ENCODE assay signal across 1 cellular context in the genomic region with DNA sequence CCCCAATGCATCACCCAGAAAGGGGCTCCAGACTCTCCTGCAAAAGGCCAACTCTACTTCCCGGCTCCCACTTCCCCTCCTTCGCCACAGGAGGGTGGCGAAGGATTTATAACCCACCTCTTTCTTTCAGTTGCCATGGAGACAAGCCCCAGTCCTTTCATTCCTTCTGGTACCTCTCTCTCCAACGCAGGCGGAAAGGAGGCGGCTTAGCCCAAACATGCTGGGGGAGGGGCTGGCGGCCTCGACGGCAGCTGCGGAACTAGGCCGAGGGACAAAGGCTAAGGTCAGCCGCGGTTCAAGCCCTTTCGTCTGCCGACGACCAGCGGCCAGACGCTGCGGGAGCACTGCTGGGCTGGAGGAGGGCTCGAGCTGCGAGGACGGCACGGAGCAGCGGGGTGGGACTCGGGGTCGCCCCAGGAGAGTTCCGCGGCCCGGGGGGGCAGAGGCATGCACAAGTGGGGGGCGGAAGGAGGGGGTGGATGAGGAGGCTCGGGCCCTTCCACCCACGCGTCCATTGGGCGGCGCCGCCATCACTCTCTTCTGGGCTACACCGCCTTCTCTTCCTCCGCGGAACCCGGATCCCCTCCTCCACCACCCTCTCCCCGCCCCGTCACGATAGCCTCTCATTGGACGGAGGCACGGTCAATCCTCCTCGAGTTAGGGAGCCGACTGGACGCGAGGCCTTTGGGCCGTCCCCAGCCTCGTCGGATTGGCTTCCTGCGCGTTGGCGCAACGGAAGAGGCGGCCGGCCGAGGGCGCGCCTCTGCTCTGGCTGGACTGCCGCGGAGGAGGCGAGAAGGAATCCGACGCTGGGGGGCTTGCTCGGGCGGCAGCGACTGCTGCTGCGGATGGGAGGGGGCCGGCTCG.
A peak's percentile ranks its signal among the peaks of the same experiment; 100 is the strongest.
TF ChIP-seq lines count a peak whose summit lies in the region.

A gene (plus strand): TSS at position 766 of the 867 bp plus-strand sequence.

TF ChIP-seq in HepG2, 621 proteins besides CTCF, POLR2A, EP300 and RAD21 (continued from another document and continues in another):
- TF ChIP-seq TP53 (CRISPR knock-in tag; conservative IDR thresholded peaks at IDR 0.05): no peak
- TF ChIP-seq RXRA (CRISPR knock-in tag; IDR thresholded peaks at IDR 0.05): peak; percentile 97
- peak; percentile 95 for TF ChIP-seq ZNF607 (CRISPR knock-in tag; IDR thresholded peaks at IDR 0.05; ENCODE audit: borderline replicate concordance)
- TF ChIP-seq, protein P1, sequence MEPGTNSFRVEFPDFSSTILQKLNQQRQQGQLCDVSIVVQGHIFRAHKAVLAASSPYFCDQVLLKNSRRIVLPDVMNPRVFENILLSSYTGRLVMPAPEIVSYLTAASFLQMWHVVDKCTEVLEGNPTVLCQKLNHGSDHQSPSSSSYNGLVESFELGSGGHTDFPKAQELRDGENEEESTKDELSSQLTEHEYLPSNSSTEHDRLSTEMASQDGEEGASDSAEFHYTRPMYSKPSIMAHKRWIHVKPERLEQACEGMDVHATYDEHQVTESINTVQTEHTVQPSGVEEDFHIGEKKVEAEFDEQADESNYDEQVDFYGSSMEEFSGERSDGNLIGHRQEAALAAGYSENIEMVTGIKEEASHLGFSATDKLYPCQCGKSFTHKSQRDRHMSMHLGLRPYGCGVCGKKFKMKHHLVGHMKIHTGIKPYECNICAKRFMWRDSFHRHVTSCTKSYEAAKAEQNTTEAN (CRISPR knock-in tag; conservative IDR thresholded peaks at IDR 0.05): peak; percentile 21; the same call in 1 of the 2 replicates
- TF ChIP-seq, protein P2, sequence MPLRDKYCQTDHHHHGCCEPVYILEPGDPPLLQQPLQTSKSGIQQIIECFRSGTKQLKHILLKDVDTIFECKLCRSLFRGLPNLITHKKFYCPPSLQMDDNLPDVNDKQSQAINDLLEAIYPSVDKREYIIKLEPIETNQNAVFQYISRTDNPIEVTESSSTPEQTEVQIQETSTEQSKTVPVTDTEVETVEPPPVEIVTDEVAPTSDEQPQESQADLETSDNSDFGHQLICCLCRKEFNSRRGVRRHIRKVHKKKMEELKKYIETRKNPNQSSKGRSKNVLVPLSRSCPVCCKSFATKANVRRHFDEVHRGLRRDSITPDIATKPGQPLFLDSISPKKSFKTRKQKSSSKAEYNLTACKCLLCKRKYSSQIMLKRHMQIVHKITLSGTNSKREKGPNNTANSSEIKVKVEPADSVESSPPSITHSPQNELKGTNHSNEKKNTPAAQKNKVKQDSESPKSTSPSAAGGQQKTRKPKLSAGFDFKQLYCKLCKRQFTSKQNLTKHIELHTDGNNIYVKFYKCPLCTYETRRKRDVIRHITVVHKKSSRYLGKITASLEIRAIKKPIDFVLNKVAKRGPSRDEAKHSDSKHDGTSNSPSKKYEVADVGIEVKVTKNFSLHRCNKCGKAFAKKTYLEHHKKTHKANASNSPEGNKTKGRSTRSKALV (CRISPR knock-in tag; IDR thresholded peaks at IDR 0.05): 0 out of 2 replicates have a peak, but pooled peaks have one; percentile 14
- 0 out of 2 replicates have a peak, but pooled peaks have one; percentile 76 for TF ChIP-seq AKAP8 (CRISPR knock-in tag; IDR thresholded peaks at IDR 0.05)
- peak; percentile 90; the same call in 1 of the 2 replicates for TF ChIP-seq SAFB2 (CRISPR knock-in tag; IDR thresholded peaks at IDR 0.05; ENCODE audit: borderline replicate concordance, low read depth)
- TF ChIP-seq, protein P3, sequence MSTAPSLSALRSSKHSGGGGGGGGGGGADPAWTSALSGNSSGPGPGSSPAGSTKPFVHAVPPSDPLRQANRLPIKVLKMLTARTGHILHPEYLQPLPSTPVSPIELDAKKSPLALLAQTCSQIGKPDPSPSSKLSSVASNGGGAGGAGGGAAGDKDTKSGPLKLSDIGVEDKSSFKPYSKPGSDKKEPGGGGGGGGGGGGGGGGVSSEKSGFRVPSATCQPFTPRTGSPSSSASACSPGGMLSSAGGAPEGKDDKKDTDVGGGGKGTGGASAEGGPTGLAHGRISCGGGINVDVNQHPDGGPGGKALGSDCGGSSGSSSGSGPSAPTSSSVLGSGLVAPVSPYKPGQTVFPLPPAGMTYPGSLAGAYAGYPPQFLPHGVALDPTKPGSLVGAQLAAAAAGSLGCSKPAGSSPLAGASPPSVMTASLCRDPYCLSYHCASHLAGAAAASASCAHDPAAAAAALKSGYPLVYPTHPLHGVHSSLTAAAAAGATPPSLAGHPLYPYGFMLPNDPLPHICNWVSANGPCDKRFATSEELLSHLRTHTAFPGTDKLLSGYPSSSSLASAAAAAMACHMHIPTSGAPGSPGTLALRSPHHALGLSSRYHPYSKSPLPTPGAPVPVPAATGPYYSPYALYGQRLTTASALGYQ (CRISPR knock-in tag; IDR thresholded peaks at IDR 0.05): peak; percentile 9; the same call in 1 of the 2 replicates
- peak; percentile 91 for TF ChIP-seq MXD4 (CRISPR knock-in tag; IDR thresholded peaks at IDR 0.05)
- TF ChIP-seq PPARG (CRISPR knock-in tag; conservative IDR thresholded peaks at IDR 0.05): peak; percentile 75
- no peak; the same call in 1 of the 2 replicates for TF ChIP-seq ZNF484 (CRISPR knock-in tag; IDR thresholded peaks at IDR 0.05; ENCODE audit: borderline replicate concordance, low read depth)
- no peak for TF ChIP-seq ZIK1 (CRISPR knock-in tag; IDR thresholded peaks at IDR 0.05; ENCODE audit: borderline replicate concordance, low read depth)
- no peak; the same call in 1 of the 2 replicates for TF ChIP-seq MTF2 (CRISPR knock-in tag; IDR thresholded peaks at IDR 0.05; ENCODE audit: borderline replicate concordance)
- TF ChIP-seq HMG20A (CRISPR knock-in tag; IDR thresholded peaks at IDR 0.05; ENCODE audit: borderline replicate concordance): no peak; the same call in 1 of the 2 replicates
- TF ChIP-seq CHD2 (IDR thresholded peaks at IDR 0.05; ENCODE audit: low read depth, low read length): peak; percentile 89
- TF ChIP-seq DNMT1 (CRISPR knock-in tag; IDR thresholded peaks at IDR 0.05): no peak; the same call in 1 of the 2 replicates
- TF ChIP-seq GPN1 (CRISPR knock-in tag; IDR thresholded peaks at IDR 0.05; ENCODE audit: borderline replicate concordance): 0 out of 2 replicates have a peak, but pooled peaks have one; percentile 81
- peak; percentile 71; the same call in 1 of the 2 replicates for TF ChIP-seq ETV5 (CRISPR knock-in tag; IDR thresholded peaks at IDR 0.05; ENCODE audit: borderline replicate concordance)
- TF ChIP-seq ZNF264 (CRISPR knock-in tag; IDR thresholded peaks at IDR 0.05): no peak; the same call in 1 of the 2 replicates
- peak; percentile 88 for TF ChIP-seq RFX1 (IDR thresholded peaks at IDR 0.05)
- TF ChIP-seq, protein P4, sequence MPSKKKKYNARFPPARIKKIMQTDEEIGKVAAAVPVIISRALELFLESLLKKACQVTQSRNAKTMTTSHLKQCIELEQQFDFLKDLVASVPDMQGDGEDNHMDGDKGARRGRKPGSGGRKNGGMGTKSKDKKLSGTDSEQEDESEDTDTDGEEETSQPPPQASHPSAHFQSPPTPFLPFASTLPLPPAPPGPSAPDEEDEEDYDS (CRISPR knock-in tag; IDR thresholded peaks at IDR 0.05): peak; percentile 94
- TF ChIP-seq, protein P5, sequence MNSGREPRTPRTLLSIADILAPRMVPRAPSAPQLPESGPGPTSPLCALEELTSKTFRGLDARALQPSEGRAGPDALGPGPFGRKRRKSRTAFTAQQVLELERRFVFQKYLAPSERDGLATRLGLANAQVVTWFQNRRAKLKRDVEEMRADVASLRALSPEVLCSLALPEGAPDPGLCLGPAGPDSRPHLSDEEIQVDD (CRISPR knock-in tag; IDR thresholded peaks at IDR 0.05; ENCODE audit: borderline replicate concordance): no peak
- TF ChIP-seq CAMTA2 (CRISPR knock-in tag; IDR thresholded peaks at IDR 0.05; ENCODE audit: borderline replicate concordance): no peak; the same call in none of the 2 replicates
- TF ChIP-seq TARDBP (CRISPR knock-in tag; IDR thresholded peaks at IDR 0.05): peak; percentile 97
- 0 out of 2 replicates have a peak, but pooled peaks have one; percentile 63 for TF ChIP-seq SETDB1 (CRISPR knock-in tag; IDR thresholded peaks at IDR 0.05; ENCODE audit: borderline replicate concordance)
- TF ChIP-seq, protein P6, sequence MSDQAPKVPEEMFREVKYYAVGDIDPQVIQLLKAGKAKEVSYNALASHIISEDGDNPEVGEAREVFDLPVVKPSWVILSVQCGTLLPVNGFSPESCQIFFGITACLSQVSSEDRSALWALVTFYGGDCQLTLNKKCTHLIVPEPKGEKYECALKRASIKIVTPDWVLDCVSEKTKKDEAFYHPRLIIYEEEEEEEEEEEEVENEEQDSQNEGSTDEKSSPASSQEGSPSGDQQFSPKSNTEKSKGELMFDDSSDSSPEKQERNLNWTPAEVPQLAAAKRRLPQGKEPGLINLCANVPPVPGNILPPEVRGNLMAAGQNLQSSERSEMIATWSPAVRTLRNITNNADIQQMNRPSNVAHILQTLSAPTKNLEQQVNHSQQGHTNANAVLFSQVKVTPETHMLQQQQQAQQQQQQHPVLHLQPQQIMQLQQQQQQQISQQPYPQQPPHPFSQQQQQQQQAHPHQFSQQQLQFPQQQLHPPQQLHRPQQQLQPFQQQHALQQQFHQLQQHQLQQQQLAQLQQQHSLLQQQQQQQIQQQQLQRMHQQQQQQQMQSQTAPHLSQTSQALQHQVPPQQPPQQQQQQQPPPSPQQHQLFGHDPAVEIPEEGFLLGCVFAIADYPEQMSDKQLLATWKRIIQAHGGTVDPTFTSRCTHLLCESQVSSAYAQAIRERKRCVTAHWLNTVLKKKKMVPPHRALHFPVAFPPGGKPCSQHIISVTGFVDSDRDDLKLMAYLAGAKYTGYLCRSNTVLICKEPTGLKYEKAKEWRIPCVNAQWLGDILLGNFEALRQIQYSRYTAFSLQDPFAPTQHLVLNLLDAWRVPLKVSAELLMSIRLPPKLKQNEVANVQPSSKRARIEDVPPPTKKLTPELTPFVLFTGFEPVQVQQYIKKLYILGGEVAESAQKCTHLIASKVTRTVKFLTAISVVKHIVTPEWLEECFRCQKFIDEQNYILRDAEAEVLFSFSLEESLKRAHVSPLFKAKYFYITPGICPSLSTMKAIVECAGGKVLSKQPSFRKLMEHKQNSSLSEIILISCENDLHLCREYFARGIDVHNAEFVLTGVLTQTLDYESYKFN (CRISPR knock-in tag; conservative IDR thresholded peaks at IDR 0.05): peak; percentile 86
- TF ChIP-seq ZNF501 (CRISPR knock-in tag; IDR thresholded peaks at IDR 0.05): peak; percentile 95
- TF ChIP-seq ZNF839 (CRISPR knock-in tag; IDR thresholded peaks at IDR 0.05; ENCODE audit: borderline replicate concordance): peak; percentile 84; the same call in 1 of the 2 replicates
- TF ChIP-seq, protein P7, sequence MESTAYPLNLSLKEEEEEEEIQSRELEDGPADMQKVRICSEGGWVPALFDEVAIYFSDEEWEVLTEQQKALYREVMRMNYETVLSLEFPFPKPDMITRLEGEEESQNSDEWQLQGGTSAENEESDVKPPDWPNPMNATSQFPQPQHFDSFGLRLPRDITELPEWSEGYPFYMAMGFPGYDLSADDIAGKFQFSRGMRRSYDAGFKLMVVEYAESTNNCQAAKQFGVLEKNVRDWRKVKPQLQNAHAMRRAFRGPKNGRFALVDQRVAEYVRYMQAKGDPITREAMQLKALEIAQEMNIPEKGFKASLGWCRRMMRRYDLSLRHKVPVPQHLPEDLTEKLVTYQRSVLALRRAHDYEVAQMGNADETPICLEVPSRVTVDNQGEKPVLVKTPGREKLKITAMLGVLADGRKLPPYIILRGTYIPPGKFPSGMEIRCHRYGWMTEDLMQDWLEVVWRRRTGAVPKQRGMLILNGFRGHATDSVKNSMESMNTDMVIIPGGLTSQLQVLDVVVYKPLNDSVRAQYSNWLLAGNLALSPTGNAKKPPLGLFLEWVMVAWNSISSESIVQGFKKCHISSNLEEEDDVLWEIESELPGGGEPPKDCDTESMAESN (CRISPR knock-in tag; conservative IDR thresholded peaks at IDR 0.05): peak; percentile 97
- peak; percentile 77 for TF ChIP-seq ZBTB8A (CRISPR knock-in tag; IDR thresholded peaks at IDR 0.05; ENCODE audit: borderline replicate concordance, low read depth)
- TF ChIP-seq FOXA3 (CRISPR knock-in tag; IDR thresholded peaks at IDR 0.05): peak; percentile 61
- TF ChIP-seq, protein P8, sequence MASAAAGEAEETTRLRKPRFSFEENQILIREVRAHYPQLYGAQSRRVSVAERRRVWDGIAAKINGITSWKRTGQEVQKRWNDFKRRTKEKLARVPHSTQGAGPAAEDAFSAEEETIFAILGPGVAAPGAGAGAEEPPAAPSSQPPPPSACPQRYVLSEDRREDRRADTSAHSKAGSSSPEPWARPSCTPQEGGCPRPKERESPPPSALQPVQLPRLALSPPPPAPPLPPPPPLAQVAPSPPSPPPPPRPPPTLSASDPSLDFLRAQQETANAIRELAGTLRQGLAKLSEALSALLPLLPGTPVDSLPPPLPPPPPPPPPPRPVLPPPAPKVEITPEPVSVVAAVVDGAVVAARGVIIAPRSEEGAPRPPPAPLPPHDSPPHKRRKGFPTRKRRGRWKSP (CRISPR knock-in tag; IDR thresholded peaks at IDR 0.05): peak; percentile 78; the same call in 1 of the 2 replicates
- TF ChIP-seq IKZF4 (CRISPR knock-in tag; IDR thresholded peaks at IDR 0.05; ENCODE audit: borderline replicate concordance, low read depth, not compliant biosample characterization): peak; percentile 63
- TF ChIP-seq ZNF230 (CRISPR knock-in tag; IDR thresholded peaks at IDR 0.05): peak; percentile 68; the same call in 1 of the 2 replicates
- no peak; the same call in 1 of the 2 replicates for TF ChIP-seq ZNF598 (CRISPR knock-in tag; IDR thresholded peaks at IDR 0.05; ENCODE audit: borderline replicate concordance)
- TF ChIP-seq ATRX (CRISPR knock-in tag; IDR thresholded peaks at IDR 0.05; ENCODE audit: borderline replicate concordance): no peak
- TF ChIP-seq NAIF1 (CRISPR knock-in tag; IDR thresholded peaks at IDR 0.05; ENCODE audit: borderline replicate concordance): peak; percentile 82; the same call in 1 of the 2 replicates
- peak; percentile 2; the same call in 1 of the 2 replicates for TF ChIP-seq GFI1 (CRISPR knock-in tag; IDR thresholded peaks at IDR 0.05; ENCODE audit: borderline replicate concordance)
- TF ChIP-seq NR2F2 (IDR thresholded peaks at IDR 0.05; ENCODE audit: borderline replicate concordance, low read depth): peak; percentile 57; the same call in 1 of the 2 replicates
- peak; percentile 75 for TF ChIP-seq CEBPG (CRISPR knock-in tag; IDR thresholded peaks at IDR 0.05)
- TF ChIP-seq ZNF274 (CRISPR knock-in tag; IDR thresholded peaks at IDR 0.05): peak; percentile 95
- TF ChIP-seq, protein P9, sequence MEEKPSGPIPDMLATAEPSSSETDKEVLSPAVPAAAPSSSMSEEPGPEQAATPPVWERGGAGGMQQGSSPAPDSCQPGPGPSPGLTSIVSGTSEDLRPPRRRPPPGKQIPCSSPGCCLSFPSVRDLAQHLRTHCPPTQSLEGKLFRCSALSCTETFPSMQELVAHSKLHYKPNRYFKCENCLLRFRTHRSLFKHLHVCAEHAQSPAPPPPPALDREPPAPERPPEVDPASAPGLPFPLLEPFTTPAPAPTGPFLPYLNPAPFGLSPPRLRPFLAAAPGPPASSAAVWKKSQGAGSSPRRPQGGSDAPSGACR (CRISPR knock-in tag; IDR thresholded peaks at IDR 0.05): peak; percentile 100
- 0 out of 2 replicates have a peak, but pooled peaks have one; percentile 9 for TF ChIP-seq CCDC6 (CRISPR knock-in tag; IDR thresholded peaks at IDR 0.05)
